Comparison of ENCODE assay signal across 1 cellular context in genomic region chr14:74667758-74668157, GRCh38.
TF ChIP-seq lines count a peak whose summit lies in the region.

No MANE protein-coding gene starts in this region.

TF ChIP-seq in GM12878, 131 proteins besides CTCF, POLR2A, EP300 and RAD21:
- no peak for TF ChIP-seq TCF7 (IDR thresholded peaks at IDR 0.05; ENCODE audit: borderline replicate concordance)
- TF ChIP-seq SMAD5 (IDR thresholded peaks at IDR 0.05; ENCODE audit: low read depth), result no peak
- no peak for TF ChIP-seq WRNIP1 (IDR thresholded peaks at IDR 0.05; ENCODE audit: borderline replicate concordance, low read depth, low read length)
- TF ChIP-seq DPF2 (IDR thresholded peaks at IDR 0.05), result no peak
- no peak for TF ChIP-seq NFXL1 (IDR thresholded peaks at IDR 0.05; ENCODE audit: borderline replicate concordance)
- TF ChIP-seq ZNF274 (IDR thresholded peaks at IDR 0.05; ENCODE audit: insufficient read depth, insufficient read length), result no peak
- no peak for TF ChIP-seq HSF1 (IDR thresholded peaks at IDR 0.05; ENCODE audit: low read depth, low read length)
- no peak for TF ChIP-seq BRCA1 (IDR thresholded peaks at IDR 0.05; ENCODE audit: low read depth, low read length)
- no peak for TF ChIP-seq ZSCAN29 (IDR thresholded peaks at IDR 0.05)
- no peak for TF ChIP-seq IRF5 (IDR thresholded peaks at IDR 0.05; ENCODE audit: borderline replicate concordance)
- no peak for TF ChIP-seq HDAC2 (IDR thresholded peaks at IDR 0.05)
- no peak for TF ChIP-seq CEBPB (IDR thresholded peaks at IDR 0.05; ENCODE audit: borderline replicate concordance in 1 of 2, low read depth in 2 of 2, low read length in 2 of 2)
- no peak for TF ChIP-seq ZBTB4 (CRISPR knock-in tag; IDR thresholded peaks at IDR 0.05)
- TF ChIP-seq PAX5 (IDR thresholded peaks at IDR 0.05; ENCODE audit: borderline replicate concordance, low read depth, low read length), result no peak
- no peak for TF ChIP-seq HDGF (IDR thresholded peaks at IDR 0.05)
- no peak for TF ChIP-seq JUND (IDR thresholded peaks at IDR 0.05; ENCODE audit: low read depth, low read length)
- no peak for TF ChIP-seq RBBP5 (conservative IDR thresholded peaks at IDR 0.05)
- TF ChIP-seq SMAD1 (IDR thresholded peaks at IDR 0.05; ENCODE audit: low read depth, partially characterized antibody), result no peak
